11 cellular contexts compared by ENCODE assay signal in genomic region chr6:149483302-149483701, GRCh38. TPM values are rescaled to one million over a fixed set of nuclear protein-coding genes. Genes with fewer than 3 reads are reported as not detected.
A peak's percentile ranks its signal among the peaks of the same experiment; 100 is the strongest.
DNase-seq lines count a peak whose midpoint lies in the region; ATAC-seq, FAIRE-seq and TF ChIP-seq lines count a peak whose summit lies in the region.
"Had no signal": no experiment of that assay in that cellular context is flagged by ENCODE, and none has a peak within 500 bp of the region (broad histone marks: within the 10 kb centered on the region; RNA-seq: fewer than 3 reads in every experiment).

No MANE protein-coding gene starts in this region.

- H3K4me1 ChIP-seq in GM12878 (ENCODE audit: control insufficient read depth, insufficient read depth, low read length) = peaks cover 28% of the 10 kb centered on the region

- peak overlapping the region; percentile 88 for H3K9ac ChIP-seq in GM12878 (ENCODE audit: control insufficient read depth, insufficient read depth, low read length)

- H3K27ac ChIP-seq in GM12878 (ENCODE audit: control insufficient read depth, insufficient read depth) (peak overlapping the region; percentile 95), skin epidermis (peak overlapping the region in 20 of 21 experiments; percentile 48 to 98 (median 84))
- H3K27ac ChIP-seq: ovary had no signal

- peak; percentile 81 for DNase-seq in NAMALWA (ENCODE audit: low spot score)
- DNase-seq in GM12878 (ENCODE audit: low read depth, low spot score) = no peak
- DNase-seq in stimulated activated CD4-positive, alpha-beta T cell treated with anti-CD3 and anti-CD28 coated beads, Interleukin-4, amount 100 ng/mL, for 24 hours = no peak
- DNase-seq in hippocampal formation (lab: John Stamatoyannopoulos, UW) = no peak
- DNase-seq: NCI-H226, ovary had no signal

- SMC1A ChIA-PET in GM12878 (lab: Charles Lee; ENCODE audit: uncharacterized antibody, unreplicated experiment) = interaction anchor here (0.8 to 2.3 kb wide), 10 partner anchors 17 to 433 kb away, joined by 3 to 12 read pairs (median 3); no protein-coding TSS in a partner anchor

- H3K4me3 ChIP-seq in GM12875 (ENCODE audit: low read depth, low read length) (peak overlapping the region; percentile 35), GM12878 (peak overlapping the region; percentile 71), skin epidermis (peak overlapping the region in 5 of 7 experiments; percentile 9 to 32 (median 24))
- H3K4me3 ChIP-seq: ovary had no signal

- 3% methylated on average over 3 of the region's 3 CpGs for WGBS in GM12878 (ENCODE audit: insufficient coverage, insufficient replicate concordance, low lambda C conversion rate, missing lambda C conversion rate)

- peak overlapping the region; percentile 98 for H3K4me2 ChIP-seq in GM12878 (ENCODE audit: control insufficient read depth, insufficient read depth)

- H2AFZ ChIP-seq in GM12878 (ENCODE audit: control insufficient read depth, low read depth, low read length) = no peak overlapping the region

- RAD21 ChIA-PET in GM12878 (lab: Charles Lee; ENCODE audit: unreplicated experiment) = interaction anchor here (0.6 to 1.1 kb wide), 10 partner anchors 20 to 455 kb away, joined by 3 to 5 read pairs (median 3); partner anchors contain the start of genes GINM1 and TAB2

- in situ Hi-C loops in GM12878 (cut with MboI) = no loop called here

- no peaks in the 10 kb centered on the region for H3K27me3 ChIP-seq in GM12878 (replicated peaks in 1 of 2; ENCODE audit: control insufficient read depth in 2 of 2, insufficient read depth in 2 of 2, low read length in 1 of 2)
- H3K27me3 ChIP-seq: ovary had no signal

- H3K79me2 ChIP-seq in GM12878 (ENCODE audit: control insufficient read depth, insufficient read depth, low read length) = peaks cover 67% of the 10 kb centered on the region

- CTCF ChIA-PET in GM12878 (lab: Yijun Ruan, JAX) = interaction anchor here (0.8 to 3.4 kb wide), 7 partner anchors 19 to 452 kb away, joined by 3 to 19 read pairs (median 5); no protein-coding TSS in a partner anchor

- POLR2A ChIA-PET in GM12878 (lab: Charles Lee) = interaction anchor here (0.6 to 1.5 kb wide), 6 partner anchors 91 to 437 kb away, joined by 3 to 4 read pairs (median 3); no protein-coding TSS in a partner anchor

- no peak for TF ChIP-seq CTCF in GM12875 (IDR thresholded peaks at IDR 0.05; ENCODE audit: borderline replicate concordance, insufficient read depth, low read depth, low read length)
- TF ChIP-seq CTCF in GM12878 (IDR thresholded peaks at IDR 0.05 in 2 of 3, conservative IDR thresholded peaks at IDR 0.05 in 1 of 3; ENCODE audit: control insufficient read depth in 2 of 3, extremely low read depth in 1 of 3, insufficient read depth in 1 of 3, low read depth in 3 of 3, low read length in 3 of 3) = no peak

- H3K9me3 ChIP-seq in GM12878 (replicated peaks; ENCODE audit: control insufficient read depth, insufficient read depth, low read length) = no peaks in the 10 kb centered on the region
- H3K9me3 ChIP-seq: ovary had no signal

- no peak for TF ChIP-seq POLR2A in GM12878 (IDR thresholded peaks at IDR 0.05; ENCODE audit: low read depth, low read length)

- no peaks in the 10 kb centered on the region for H3K36me3 ChIP-seq in GM12878 (ENCODE audit: control insufficient read depth in 2 of 2, insufficient read depth in 2 of 2, low read length in 1 of 2)
- H3K36me3 ChIP-seq: ovary had no signal

- no peak for TF ChIP-seq EP300 in GM12878 (IDR thresholded peaks at IDR 0.05; ENCODE audit: borderline replicate concordance in 1 of 2, control insufficient read depth in 1 of 2, low read depth in 2 of 2, low read length in 2 of 2)

- ATAC-seq in GM12878 = peak; percentile 26
- no peak for ATAC-seq in HG02623 (IDR thresholded peaks at IDR 0.05; ENCODE audit: unreplicated experiment)
- no peak for ATAC-seq in esophagus mucosa

- no peaks in the 10 kb centered on the region for H4K20me1 ChIP-seq in GM12878 (ENCODE audit: control insufficient read depth, insufficient read depth)

- no peak for FAIRE-seq in GM12878 (lab: Jason Lieb, UNC)
- FAIRE-seq: endothelial cell of umbilical vein had no signal

- intact Hi-C loops in GM12878 (cut with micrococcal nuclease; ENCODE audit: unreplicated experiment) = no loop called here

- TF ChIP-seq RAD21 in GM12878 (IDR thresholded peaks at IDR 0.05; ENCODE audit: insufficient read depth, low read depth, low read length) = no peak

- BruUV-seq in GM12878 (replicated peaks; lab: Mats Ljungman, UMichigan) = no TSS peak

TF ChIP-seq in GM12878, 131 proteins besides CTCF, POLR2A, EP300 and RAD21 (continues in another document):
- TF ChIP-seq RUNX3 (IDR thresholded peaks at IDR 0.05; ENCODE audit: low read length) = peak; percentile 20; the same call in 1 of the 2 replicates
- no peak for TF ChIP-seq TARDBP (IDR thresholded peaks at IDR 0.05; ENCODE audit: borderline replicate concordance)
- no peak for TF ChIP-seq TCF7 (IDR thresholded peaks at IDR 0.05; ENCODE audit: borderline replicate concordance)
- TF ChIP-seq SMAD5 (IDR thresholded peaks at IDR 0.05; ENCODE audit: low read depth) = no peak
- TF ChIP-seq BACH1 (IDR thresholded peaks at IDR 0.05; ENCODE audit: borderline replicate concordance) = no peak
- TF ChIP-seq MTA2 (IDR thresholded peaks at IDR 0.05; ENCODE audit: low read depth) = no peak
- TF ChIP-seq BCL11A (IDR thresholded peaks at IDR 0.05; ENCODE audit: low read depth, low read length) = 0 out of 2 replicates have a peak, but pooled peaks have one; percentile 14
- no peak for TF ChIP-seq SUPT20H (IDR thresholded peaks at IDR 0.05; ENCODE audit: borderline replicate concordance, control insufficient read depth, low read depth, low read length)
- TF ChIP-seq IKZF2 (IDR thresholded peaks at IDR 0.05) = peak; percentile 48 to 52; a peak in 2 of 4 replicates
- TF ChIP-seq SKIL (IDR thresholded peaks at IDR 0.05; ENCODE audit: low read depth, poor library complexity, severe bottlenecking) = peak; percentile 4
- 0 out of 2 replicates have a peak, but pooled peaks have one; percentile 74 for TF ChIP-seq CHD1 (IDR thresholded peaks at IDR 0.05; ENCODE audit: low read depth, low read length)
- TF ChIP-seq GABPA (IDR thresholded peaks at IDR 0.05; ENCODE audit: low read depth) = no peak
- 0 out of 2 replicates have a peak, but pooled peaks have one; percentile 13 for TF ChIP-seq ATF7 (IDR thresholded peaks at IDR 0.05; ENCODE audit: low read depth)
- peak; percentile 41; the same call in 1 of the 2 replicates for TF ChIP-seq NFIC (IDR thresholded peaks at IDR 0.05; ENCODE audit: low read depth, low read length)
- TF ChIP-seq CHD2 (IDR thresholded peaks at IDR 0.05; ENCODE audit: borderline replicate concordance, low read depth, low read length) = 0 out of 2 replicates have a peak, but pooled peaks have one; percentile 1
- TF ChIP-seq MLLT1 (IDR thresholded peaks at IDR 0.05) = 0 out of 2 replicates have a peak, but pooled peaks have one; percentile 17
- TF ChIP-seq POLR2AphosphoS5 (IDR thresholded peaks at IDR 0.05; ENCODE audit: low read length) = peak; percentile 61

RNA-seq across cellular contexts. Expression of gene ZC3H12D, which starts 1.5 kb away (rescaled TPM):
- total RNA-seq in GM12878 (2013; cell fraction: nucleolus; rRNA removed) = 90.8 and 98.3 TPM in 2 replicates
- total RNA-seq in GM12878 (2014; rRNA removed) (9.4 and 10.8 TPM in 2 replicates), GM12878 (2014; rRNA removed; fragmentation: Illumina TruSeq; extraction: Trizol) (10.2 and 10.3 TPM in 2 replicates), GM12878 (2021) (14.1 and 15.7 TPM in 2 replicates), esophagus mucosa (0.36 TPM)
- polyA plus RNA-seq in GM12878 (2011; ENCODE audit: low read depth) = 3.9 TPM
- polyA plus RNA-seq in GM12878 (2011; rRNA removed) (28.0 and 29.7 TPM in 2 replicates), GM12878 (2014; fragmentation: Illumina TruSeq; extraction: Trizol) (7.0 and 8.2 TPM in 2 replicates), GM12878 (2014; fragmentation: Nextera tagmentation; extraction: Ambion mirVana) (1 to 10 TPM; 1.4 to 2.0 TPM), GM12878 (2014; rRNA removed) (11.6 and 13.0 TPM in 2 replicates), GM12878 (2016; fragmentation: Nextera tagmentation; extraction: Ambion mirVana) (1 to 10 TPM; 2.3 to 2.6 TPM)
- polyA plus RNA-seq in GM12878 (2011; cell fraction: cytosol; rRNA removed) = 25.0 and 25.5 TPM in 2 replicates
- polyA plus RNA-seq in GM12878 (2011; cell fraction: nucleus; rRNA removed) = 30.1 and 38.8 TPM in 2 replicates
- polyA plus RNA-seq in GM12878 (2012) = 6.1 and 8.0 TPM in 2 replicates
- 18.9 and 37.1 TPM in 2 replicates for polyA minus RNA-seq in GM12878 (2011; rRNA and poly(A)+ RNA removed)
- 17.2 and 21.9 TPM in 2 replicates for polyA minus RNA-seq in GM12878 (2011; cell fraction: cytosol; rRNA and poly(A)+ RNA removed)
- 21.0 and 31.8 TPM in 2 replicates for polyA minus RNA-seq in GM12878 (2011; cell fraction: nucleus; rRNA and poly(A)+ RNA removed)
- total RNA-seq: endothelial cell of umbilical vein had no signal
